In genomic region chr2:72931280-72931910, GRCh38 we compare ENCODE assay signal across 18 cellular contexts. TPM values are rescaled to one million over a fixed set of nuclear protein-coding genes. Genes with fewer than 3 reads are reported as not detected.
A peak's percentile ranks its signal among the peaks of the same experiment; 100 is the strongest.
DNase-seq lines count a peak whose midpoint lies in the region; ATAC-seq, FAIRE-seq and TF ChIP-seq lines count a peak whose summit lies in the region.
"Had no signal": no experiment of that assay in that cellular context is flagged by ENCODE, and none has a peak within 500 bp of the region (broad histone marks: within the 10 kb centered on the region; RNA-seq: fewer than 3 reads in every experiment).

No MANE protein-coding gene starts in this region.

- TF ChIP-seq CTCF in right lobe of liver (IDR thresholded peaks at IDR 0.05) (no peak), HepG2 (CRISPR knock-in tag; IDR thresholded peaks at IDR 0.05) (no peak), OCI-LY3 (IDR thresholded peaks at IDR 0.05; ENCODE audit: low read depth, low read length) (no peak), foreskin fibroblast (IDR thresholded peaks at IDR 0.05; ENCODE audit: low read depth, low read length) (no peak), tibial artery (IDR thresholded peaks at IDR 0.05) (no peak)

- H3K36me3 ChIP-seq in right lobe of liver = no peaks in the 10 kb centered on the region
- no peaks in the 10 kb centered on the region for H3K36me3 ChIP-seq in HepG2 (replicated peaks in 1 of 2; ENCODE audit: control insufficient read depth in 1 of 2, insufficient read depth in 2 of 2, low read length in 2 of 2)
- H3K36me3 ChIP-seq in OCI-LY3 (replicated peaks; ENCODE audit: low read depth, low read length) = no peaks in the 10 kb centered on the region
- no peaks in the 10 kb centered on the region for H3K36me3 ChIP-seq in tibial artery
- H3K36me3 ChIP-seq: brain microvascular endothelial cell, HAP-1 had no signal

- H3K9me3 ChIP-seq in right lobe of liver (no peaks in the 10 kb centered on the region), HepG2 (ENCODE audit: low read length) (no peaks in the 10 kb centered on the region), OCI-LY3 (ENCODE audit: insufficient read depth, low read length) (no peaks in the 10 kb centered on the region), tibial artery (no peaks in the 10 kb centered on the region)
- H3K9me3 ChIP-seq: HAP-1 had no signal

- in situ Hi-C loops in HepG2 (cut with HindIII; ENCODE audit: extremely low pct_ligation_motif_present, low pct_unique_long_range_greater_than_20kb) = no loop called here

- intact Hi-C loops in right lobe of liver (cut with DNase I) (no loop called here), HepG2 (cut with micrococcal nuclease; ENCODE audit: unreplicated experiment) (no loop called here), tibial artery (cut with DNase I; ENCODE audit: low total_unique reads) (no loop called here)

- H3K4me1 ChIP-seq in right lobe of liver (no peaks in the 10 kb centered on the region), HepG2 (ENCODE audit: insufficient read depth, low read length) (peaks cover 9% of the 10 kb centered on the region; the same call in 1 of the 2 replicates), OCI-LY3 (ENCODE audit: low read length) (peaks cover 57% of the 10 kb centered on the region), tibial artery (peaks cover 0 to 1% (median 0%) of the 10 kb centered on the region in 4 donors)
- H3K4me1 ChIP-seq: HAP-1 had no signal

- H3K27me3 ChIP-seq in right lobe of liver (peaks cover 0 to 9% of the 10 kb centered on the region in 2 donors), HepG2 (ENCODE audit: control insufficient read depth in 1 of 2, insufficient read depth in 2 of 2, low read length in 2 of 2) (peaks cover under 1 to 38% of the 10 kb centered on the region in 2 experiments; a peak in 4 of 5 replicates), OCI-LY3 (ENCODE audit: low read depth, low read length) (peaks cover 12% of the 10 kb centered on the region), tibial artery (peaks cover 0 to 61% of the 10 kb centered on the region in 2 donors)

- no peak for TF ChIP-seq EP300 in HepG2 (IDR thresholded peaks at IDR 0.05; ENCODE audit: low read depth in 2 of 2, low read length in 2 of 2)
- TF ChIP-seq EP300 in HepG2 (CRISPR knock-in tag; IDR thresholded peaks at IDR 0.05; ENCODE audit: borderline replicate concordance) = no peak

- H3K4me3 ChIP-seq in right lobe of liver (no peak overlapping the region), HepG2 (replicated peaks in 1 of 3; ENCODE audit: insufficient read depth in 1 of 3, low read depth in 2 of 3, low read length in 3 of 3) (no peak overlapping the region), OCI-LY3 (ENCODE audit: low read length) (peak overlapping the region; percentile 29; the same call in 1 of the 2 replicates), foreskin fibroblast (ENCODE audit: low read depth in 1 of 2, low read length in 2 of 2) (no peak overlapping the region), tibial artery (no peak overlapping the region)
- H3K4me3 ChIP-seq: HAP-1, skin epidermis had no signal

- TF ChIP-seq POLR2A in right lobe of liver (IDR thresholded peaks at IDR 0.05) (no peak), HepG2 (IDR thresholded peaks at IDR 0.05; ENCODE audit: insufficient read depth in 1 of 2, low read depth in 2 of 2, low read length in 2 of 2) (no peak), erythroblast (IDR thresholded peaks at IDR 0.05; ENCODE audit: low read length) (no peak)

- DNase-seq in right lobe of liver = peak in 2 of 3 donors; percentile 10 to 38
- DNase-seq in HepG2 (ENCODE audit: low spot score) = no peak
- DNase-seq in foreskin fibroblast = peak; percentile 42 to 68
- peak; percentile 5 to 43 for DNase-seq in tibial artery
- no peak for DNase-seq in activated gamma-delta T cell (lab: John Stamatoyannopoulos, UW)
- no peak for DNase-seq in erythroblast (lab: John Stamatoyannopoulos, UW)
- no peak for DNase-seq in GF-D8 (lab: John Stamatoyannopoulos, UW)
- DNase-seq: activated CD4-positive, alpha-beta T cell treated with anti-CD3 and anti-CD28 coated beads, Interleukin-2, amount 50 U/mL, for 1 hour; brain microvascular endothelial cell; CD4-positive, alpha-beta memory T cell; hippocampal formation; NCI-H510A had no signal

- no TSS peak for BruUV-seq in HepG2 (replicated peaks; lab: Mats Ljungman, UMichigan)

- H3K79me2 ChIP-seq in HepG2 (ENCODE audit: insufficient read depth, low read length) = no peaks in the 10 kb centered on the region
- no peaks in the 10 kb centered on the region for H3K79me2 ChIP-seq in OCI-LY3 (ENCODE audit: low read length)

- POLR2A ChIA-PET in HepG2 (lab: Yijun Ruan, JAX) = no interaction called here

- H3K9ac ChIP-seq in HepG2 (ENCODE audit: insufficient read depth, low read depth, low read length) (no peak overlapping the region), OCI-LY3 (ENCODE audit: low read length) (peak overlapping the region; percentile 59; the same call in 1 of the 2 replicates)

- no peak for TF ChIP-seq RAD21 in HepG2 (CRISPR knock-in tag; IDR thresholded peaks at IDR 0.05)

- 69% methylated on average over 2 of the region's 14 CpGs for WGBS in right lobe of liver (ENCODE audit: insufficient coverage, low coverage, low lambda C conversion rate, missing lambda C conversion rate)
- WGBS in HepG2 (ENCODE audit: low lambda C conversion rate) = 63% methylated on average over 14 of the region's 14 CpGs

- H3K27ac ChIP-seq in right lobe of liver (no peak overlapping the region), HepG2 (ENCODE audit: extremely low read length, insufficient read depth, low read length) (no peak overlapping the region), OCI-LY3 (ENCODE audit: low read length) (peak overlapping the region; percentile 87), tibial artery (no peak overlapping the region)
- H3K27ac ChIP-seq: brain microvascular endothelial cell, skin epidermis had no signal

- H3K4me2 ChIP-seq in HepG2 (ENCODE audit: low read depth, low read length) = no peak overlapping the region
- H3K4me2 ChIP-seq in OCI-LY3 (ENCODE audit: low read length) = peak overlapping the region; percentile 65

- ATAC-seq in right lobe of liver = no peak
- ATAC-seq in HepG2 = no peak

- H4K20me1 ChIP-seq in HepG2 (ENCODE audit: insufficient read depth, low read length) (no peaks in the 10 kb centered on the region; the same call in 1 of the 2 replicates), OCI-LY3 (ENCODE audit: insufficient read depth, low read length) (no peaks in the 10 kb centered on the region)

- H2AFZ ChIP-seq in HepG2 (ENCODE audit: low read length) (no peak overlapping the region), OCI-LY3 (ENCODE audit: low read depth, low read length) (no peak overlapping the region)

- FAIRE-seq in HepG2 (lab: Jason Lieb, UNC) = no peak
- FAIRE-seq: endometrium had no signal

- CTCF ChIA-PET in HepG2 (lab: Yijun Ruan, JAX; ENCODE audit: low intra/inter-chr PET ratio, low total read pairs) = no interaction called here

RNA-seq across cellular contexts. Expression of gene EMX1, which starts 14.1 kb away (rescaled TPM):
- total RNA-seq in right lobe of liver = under 1 TPM in 3 of 6 experiments, not detected in 3; 0.25 to 0.49 (median 0.29) TPM
- 3.9 and 4.9 TPM in 2 replicates for total RNA-seq in HepG2 (2016; rRNA removed; fragmentation: Illumina TruSeq; extraction: Trizol)
- total RNA-seq in HepG2 (2016; cell fraction: cytosol; rRNA removed; fragmentation: Illumina TruSeq; extraction: Trizol; ENCODE audit: low read depth) = 1.4 and 3.6 TPM in 2 replicates
- total RNA-seq in HepG2 (2016; cell fraction: insoluble cytoplasmic fraction; rRNA removed; fragmentation: Illumina TruSeq; extraction: Trizol) = 3.5 and 4.5 TPM in 2 replicates
- 3.1 and 4.4 TPM in 2 replicates for total RNA-seq in HepG2 (2016; cell fraction: membrane; rRNA removed; fragmentation: Illumina TruSeq; extraction: Trizol)
- 2.2 and 2.3 TPM in 2 replicates for total RNA-seq in HepG2 (2016; cell fraction: nucleus; rRNA removed; fragmentation: Illumina TruSeq; extraction: Trizol)
- 0.62 and 0.63 TPM in 2 replicates for polyA plus RNA-seq in HepG2 (2011; rRNA removed)
- 0.30 and 0.45 TPM in 2 replicates for polyA plus RNA-seq in HepG2 (2011; cell fraction: cytosol; rRNA removed)
- polyA plus RNA-seq in HepG2 (2011; cell fraction: nucleus; rRNA removed) = 1.3 and 2.0 TPM in 2 replicates
- polyA plus RNA-seq in HepG2 (2012) = 0.61 and 0.76 TPM in 2 replicates
- polyA plus RNA-seq in HepG2 (2016; cell fraction: cytosol; fragmentation: Illumina TruSeq; extraction: Trizol; ENCODE audit: low read depth) = 1.7 and 2.7 TPM in 2 replicates
- 4.2 and 5.5 TPM in 2 replicates for polyA plus RNA-seq in HepG2 (2016; cell fraction: insoluble cytoplasmic fraction; fragmentation: Illumina TruSeq; extraction: Trizol; ENCODE audit: low read depth)
- polyA plus RNA-seq in HepG2 (2016; cell fraction: membrane; fragmentation: Illumina TruSeq; extraction: Trizol; ENCODE audit: low read depth) = 4.4 and 4.5 TPM in 2 replicates
- 6.4 and 7.2 TPM in 2 replicates for polyA plus RNA-seq in HepG2 (2016; cell fraction: nucleus; fragmentation: Illumina TruSeq; extraction: Trizol; ENCODE audit: insufficient read depth, low read depth)
- 0.58 TPM in 1 of 2 replicates, not detected in the other for polyA minus RNA-seq in HepG2 (2011; rRNA and poly(A)+ RNA removed; ENCODE audit: low replicate concordance)
- polyA minus RNA-seq in HepG2 (2011; cell fraction: cytosol; rRNA and poly(A)+ RNA removed) = 0.79 TPM in 1 of 2 replicates, not detected in the other
- polyA minus RNA-seq in HepG2 (2011; cell fraction: nucleus; rRNA and poly(A)+ RNA removed) = 0.64 and 0.87 TPM in 2 replicates
- total RNA-seq: CD4-positive, alpha-beta memory T cell; mononuclear cell; SK-MEL-5 had no signal
- polyA plus RNA-seq: CD4-positive, alpha-beta memory T cell had no signal

RNA-seq across cellular contexts. Expression of gene SPR, which starts 44.2 kb away (rescaled TPM):
- 10 to 100 TPM; 48.6 to 90.2 (median 68.5) TPM for total RNA-seq in right lobe of liver
- total RNA-seq in HepG2 (2016; rRNA removed; fragmentation: Illumina TruSeq; extraction: Trizol) = 85.0 and 96.0 TPM in 2 replicates
- 38.7 and 40.4 TPM in 2 replicates for total RNA-seq in HepG2 (2016; cell fraction: cytosol; rRNA removed; fragmentation: Illumina TruSeq; extraction: Trizol; ENCODE audit: low read depth)
- 80.0 and 95.9 TPM in 2 replicates for total RNA-seq in HepG2 (2016; cell fraction: insoluble cytoplasmic fraction; rRNA removed; fragmentation: Illumina TruSeq; extraction: Trizol)
- 62.4 and 65.7 TPM in 2 replicates for total RNA-seq in HepG2 (2016; cell fraction: membrane; rRNA removed; fragmentation: Illumina TruSeq; extraction: Trizol)
- 45.5 and 49.4 TPM in 2 replicates for total RNA-seq in HepG2 (2016; cell fraction: nucleus; rRNA removed; fragmentation: Illumina TruSeq; extraction: Trizol)
- 32.4 and 34.0 TPM in 2 replicates for polyA plus RNA-seq in HepG2 (2011; rRNA removed)
- 36.8 and 38.2 TPM in 2 replicates for polyA plus RNA-seq in HepG2 (2011; cell fraction: cytosol; rRNA removed)
- 13.3 and 15.7 TPM in 2 replicates for polyA plus RNA-seq in HepG2 (2011; cell fraction: nucleus; rRNA removed)
- polyA plus RNA-seq in HepG2 (2012) = 30.9 and 32.8 TPM in 2 replicates
- 35.7 and 40.5 TPM in 2 replicates for polyA plus RNA-seq in HepG2 (2016; cell fraction: cytosol; fragmentation: Illumina TruSeq; extraction: Trizol; ENCODE audit: low read depth)
- polyA plus RNA-seq in HepG2 (2016; cell fraction: insoluble cytoplasmic fraction; fragmentation: Illumina TruSeq; extraction: Trizol; ENCODE audit: low read depth) = 74.6 and 78.4 TPM in 2 replicates
- polyA plus RNA-seq in HepG2 (2016; cell fraction: membrane; fragmentation: Illumina TruSeq; extraction: Trizol; ENCODE audit: low read depth) = 47.2 and 51.0 TPM in 2 replicates
- 75.3 and 78.1 TPM in 2 replicates for polyA plus RNA-seq in HepG2 (2016; cell fraction: nucleus; fragmentation: Illumina TruSeq; extraction: Trizol; ENCODE audit: insufficient read depth, low read depth)
- 28.6 and 36.6 TPM in 2 replicates for polyA minus RNA-seq in HepG2 (2011; rRNA and poly(A)+ RNA removed; ENCODE audit: low replicate concordance)
- polyA minus RNA-seq in HepG2 (2011; cell fraction: cytosol; rRNA and poly(A)+ RNA removed) = 12.9 and 13.5 TPM in 2 replicates
- polyA minus RNA-seq in HepG2 (2011; cell fraction: nucleus; rRNA and poly(A)+ RNA removed) = 5.4 and 8.7 TPM in 2 replicates
- total RNA-seq: CD4-positive, alpha-beta memory T cell had no signal

Comparison
In these comparisons a context has a peak if more than half of its experiments do, and no peak if none do; other contexts are left out.
1. DNase-seq: peak in right lobe of liver (2 of 3), foreskin fibroblast (2 of 2) and tibial artery (2 of 2); none in HepG2 (single experiment), activated gamma-delta T cell (single experiment), erythroblast (0 of 2) and GF-D8 (single experiment).